Comparison of ENCODE assay signal across 20 cellular contexts in the genomic region with DNA sequence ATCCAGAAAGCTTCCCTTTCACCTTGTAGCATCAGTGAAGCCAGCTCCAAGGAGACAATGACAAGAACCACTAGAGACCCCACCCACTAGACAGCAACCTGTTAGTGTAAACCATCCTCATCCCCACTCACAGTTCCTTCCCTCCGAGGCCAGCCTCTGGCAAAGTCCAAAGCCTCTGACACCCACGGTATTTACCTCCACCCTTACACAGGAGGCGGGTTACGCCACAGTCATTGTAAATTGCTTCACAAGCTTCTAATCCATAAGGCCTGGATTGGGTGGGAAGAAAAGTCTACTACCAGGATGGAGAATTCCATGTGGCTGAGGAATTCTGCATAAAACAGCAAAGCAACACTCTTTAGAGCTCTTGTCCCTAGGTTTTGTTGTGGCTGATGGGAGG.
A peak's percentile ranks its signal among the peaks of the same experiment; 100 is the strongest.
DNase-seq lines count a peak whose midpoint lies in the region; ATAC-seq, FAIRE-seq and TF ChIP-seq lines count a peak whose summit lies in the region.
"Had no signal": no experiment of that assay in that cellular context is flagged by ENCODE, and none has a peak within 500 bp of the region (broad histone marks: within the 10 kb centered on the region; RNA-seq: fewer than 3 reads in every experiment).

No MANE protein-coding gene starts in this region.

- H3K36me3 Mint-ChIP-seq in Caco-2 (ENCODE audit: insufficient read depth, unreplicated experiment) (no peaks in the 10 kb centered on the region), type B pancreatic cell (no peaks in the 10 kb centered on the region), mesothelial cell of epicardium (no peaks in the 10 kb centered on the region)
- H3K36me3 Mint-ChIP-seq: CD4-positive, CD25-positive, alpha-beta regulatory T cell; CD8-positive, alpha-beta T cell had no signal

- FAIRE-seq in small intestine (lab: Jason Lieb, UNC), result no peak
- FAIRE-seq: D721Med, GM12891, GM18507, H54 had no signal

- TF ChIP-seq CTCF in Caco-2 (IDR thresholded peaks at IDR 0.05; ENCODE audit: insufficient read depth in 1 of 2, low read depth in 1 of 2, low read length in 1 of 2, severe bottlenecking in 1 of 2, unreplicated experiment in 1 of 2), result no peak
- TF ChIP-seq CTCF in type B pancreatic cell (conservative IDR thresholded peaks at IDR 0.05), result no peak
- no peak for TF ChIP-seq CTCF in mesothelial cell of epicardium (IDR thresholded peaks at IDR 0.05; ENCODE audit: unreplicated experiment)

- peaks cover 6% of the 10 kb centered on the region for H3K4me1 ChIP-seq in Caco-2
- H3K4me1 ChIP-seq in small intestine (ENCODE audit: control insufficient read depth in 2 of 2, insufficient read depth in 1 of 2, low read depth in 1 of 2, low read length in 1 of 2), result no peaks in the 10 kb centered on the region
- H3K4me1 ChIP-seq in HAP-1, result no peaks in the 10 kb centered on the region

- in situ Hi-C loops in HAP-1 (cut with MboI; ENCODE audit: low sequenced_read_pairs), result no loop called here

- no peaks in the 10 kb centered on the region for H3K36me3 ChIP-seq in Caco-2 (ENCODE audit: control insufficient read depth, insufficient read depth, low read length)
- H3K36me3 ChIP-seq in small intestine (ENCODE audit: control insufficient read depth in 2 of 2, insufficient read depth in 2 of 2, low read length in 2 of 2), result no peaks in the 10 kb centered on the region
- H3K36me3 ChIP-seq in HAP-1 (replicated peaks), result no peaks in the 10 kb centered on the region

- CTCF ChIA-PET in Caco-2 (lab: Charles Lee), result no interaction called here

- H3K4me1 Mint-ChIP-seq in Caco-2 (ENCODE audit: low read depth, unreplicated experiment) (no peaks in the 10 kb centered on the region), type B pancreatic cell (ENCODE audit: unreplicated experiment) (no peaks in the 10 kb centered on the region), mesothelial cell of epicardium (no peaks in the 10 kb centered on the region)
- H3K4me1 Mint-ChIP-seq: CD4-positive, CD25-positive, alpha-beta regulatory T cell had no signal

- no peak overlapping the region for H3K27ac ChIP-seq in small intestine (ENCODE audit: low read depth in 1 of 2, low read length in 1 of 2)
- H3K27ac ChIP-seq: C4-2B had no signal

- BruUV-seq in Caco-2 (replicated peaks; lab: Mats Ljungman, UMichigan), result no TSS peak

- ATAC-seq in left lobe of liver, result peak; percentile 66
- ATAC-seq: CD8-positive, alpha-beta T cell had no signal

- H3K27ac Mint-ChIP-seq in Caco-2 (ENCODE audit: unreplicated experiment) (no peak overlapping the region), type B pancreatic cell (no peak overlapping the region), mesothelial cell of epicardium (no peak overlapping the region)
- H3K27ac Mint-ChIP-seq: CD4-positive, CD25-positive, alpha-beta regulatory T cell; CD8-positive, alpha-beta T cell had no signal

- H3K27me3 Mint-ChIP-seq in Caco-2 (ENCODE audit: insufficient read depth, unreplicated experiment), result peaks cover 14% of the 10 kb centered on the region
- peaks cover 50% of the 10 kb centered on the region for H3K27me3 Mint-ChIP-seq in type B pancreatic cell
- H3K27me3 Mint-ChIP-seq in mesothelial cell of epicardium (ENCODE audit: low read depth), result peaks cover 71% of the 10 kb centered on the region

- POLR2A ChIA-PET in Caco-2 (lab: Charles Lee), result no interaction called here

- no peaks in the 10 kb centered on the region for H3K9me3 Mint-ChIP-seq in Caco-2 (ENCODE audit: unreplicated experiment)
- H3K9me3 Mint-ChIP-seq in type B pancreatic cell, result no peaks in the 10 kb centered on the region
- no peaks in the 10 kb centered on the region for H3K9me3 Mint-ChIP-seq in mesothelial cell of epicardium
- H3K9me3 Mint-ChIP-seq: CD8-positive, alpha-beta T cell had no signal

- DNase-seq in Caco-2 (peak; percentile 50 to 63), HuH-7 (ENCODE audit: low spot score) (peak; percentile 27), left lobe of liver (ENCODE audit: low spot score) (no peak), small intestine (peak; percentile 18), type B pancreatic cell (ENCODE audit: extremely low spot score, unreplicated experiment) (no peak), mesothelial cell of epicardium (ENCODE audit: low spot score in 2 of 2, unreplicated experiment in 2 of 2) (no peak), HAP-1 (ENCODE audit: low spot score in 2 of 2) (no peak)
- DNase-seq: CD4-positive, CD25-positive, alpha-beta regulatory T cell; CD8-positive, alpha-beta T cell; DMS 273 treated with DMSO at 0.1 percent for 48 hours; DMS79; EL; GDM1; GOT3; HCEC 1CT had no signal

- H3K27me3 ChIP-seq in Caco-2 (replicated peaks; ENCODE audit: control insufficient read depth, insufficient read depth, low read length) (peaks cover 1% of the 10 kb centered on the region; the same call in 1 of the 2 replicates), small intestine (ENCODE audit: control insufficient read depth in 2 of 2, insufficient read depth in 2 of 2, low read length in 2 of 2) (peaks cover 0 to 2% of the 10 kb centered on the region in 2 donors), HAP-1 (ENCODE audit: low read depth) (peaks cover 31% of the 10 kb centered on the region)

- H3K9me3 ChIP-seq in Caco-2 (no peaks in the 10 kb centered on the region), small intestine (ENCODE audit: control insufficient read depth, low read depth) (no peaks in the 10 kb centered on the region), HAP-1 (no peaks in the 10 kb centered on the region)

- H3K4me3 Mint-ChIP-seq in Caco-2 (ENCODE audit: unreplicated experiment), result no peak overlapping the region
- no peak overlapping the region for H3K4me3 Mint-ChIP-seq in type B pancreatic cell
- H3K4me3 Mint-ChIP-seq in mesothelial cell of epicardium, result no peak overlapping the region
- H3K4me3 Mint-ChIP-seq: CD4-positive, CD25-positive, alpha-beta regulatory T cell; CD8-positive, alpha-beta T cell had no signal

- WGBS in small intestine, 3 donors, result 56 to 74% (median 61%) methylated on average over 4 of the region's 4 CpGs

- H3K4me3 ChIP-seq in Caco-2 (ENCODE audit: low read depth, low read length) (no peak overlapping the region), small intestine (ENCODE audit: low read depth in 1 of 2, low read length in 2 of 2) (no peak overlapping the region), HAP-1 (no peak overlapping the region)

- intact Hi-C loops in Caco-2 (cut with micrococcal nuclease; ENCODE audit: unreplicated experiment), result no loop called here

Comparison
In these comparisons a context has a peak if more than half of its experiments do, and no peak if none do; other contexts are left out.
1. DNase-seq: peak in Caco-2 (2 of 2), HuH-7 (single experiment) and small intestine (single experiment); none in left lobe of liver (single experiment), type B pancreatic cell (single experiment), mesothelial cell of epicardium (0 of 2) and HAP-1 (0 of 2).